ENCODE assay signal across 9 cellular contexts in the genomic region with DNA sequence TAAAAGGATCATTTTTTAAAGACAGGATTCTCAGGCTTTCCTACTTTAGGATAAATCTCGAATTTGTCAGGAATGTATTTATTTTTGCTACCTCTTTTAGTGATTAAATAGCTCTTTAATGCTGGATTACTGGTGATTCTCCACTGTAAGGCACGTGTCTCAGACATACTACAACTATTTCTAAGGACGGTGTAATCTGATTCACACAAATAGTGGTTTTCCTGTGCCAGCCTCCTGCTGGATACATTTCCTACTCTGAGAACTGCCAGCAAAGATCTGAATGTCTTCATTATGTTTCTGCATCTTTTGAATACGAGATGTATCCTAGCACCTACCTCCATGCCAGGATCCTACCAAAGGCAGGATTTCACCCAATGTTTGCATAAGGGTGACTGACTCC.
DNase-seq lines count a peak whose midpoint lies in the region; ATAC-seq and TF ChIP-seq lines count a peak whose summit lies in the region.
"Had no signal": no experiment of that assay in that cellular context is flagged by ENCODE, and none has a peak within 500 bp of the region (broad histone marks: within the 10 kb centered on the region; RNA-seq: fewer than 3 reads in every experiment).

No MANE protein-coding gene starts in this region.

- no peaks in the 10 kb centered on the region for H3K36me3 Mint-ChIP-seq in natural killer cell

- peaks cover 15 to 18% of the 10 kb centered on the region in 2 donors for H3K27me3 Mint-ChIP-seq in natural killer cell (ENCODE audit: low read depth in 2 of 2)

- intact Hi-C loops in natural killer cell (cut with micrococcal nuclease) = no loop called here

- peaks cover 21 to 23% of the 10 kb centered on the region in 2 donors for H3K4me1 Mint-ChIP-seq in natural killer cell

- ATAC-seq in GM18861 (IDR thresholded peaks at IDR 0.05; ENCODE audit: unreplicated experiment) (peak; percentile 21), HG02610 (IDR thresholded peaks at IDR 0.05; ENCODE audit: unreplicated experiment) (peak; percentile 7), natural killer cell (peak in 2 of 3 donors; percentile 14 to 48)

- TF ChIP-seq CTCF in natural killer cell (IDR thresholded peaks at IDR 0.05) = no peak

- H3K9me3 Mint-ChIP-seq in natural killer cell = no peaks in the 10 kb centered on the region

- DNase-seq in OCI-M1 (lab: John Stamatoyannopoulos, UW) (peak; percentile 74), natural killer cell (no peak), KBM-7 (no peak), NK-92 (lab: John Stamatoyannopoulos, UW; ENCODE audit: unreplicated experiment) (no peak), SHP77 treated with DMSO at 0.1 percent for 48 hours (lab: John Stamatoyannopoulos, UW) (no peak)
- DNase-seq in stimulated activated naive CD4-positive, alpha-beta T cell treated with Interleukin-2 at 50 U/mL for 16 hours (lab: John Stamatoyannopoulos, UW) = no peak
- DNase-seq: activated effector memory CD4-positive, alpha-beta T cell treated with Interleukin-2 at 50 U/mL for 16 hours had no signal

- H3K4me3 Mint-ChIP-seq in natural killer cell = peak overlapping the region; percentile 62

- peak overlapping the region in 1 of 2 donors; percentile 49 for H3K27ac Mint-ChIP-seq in natural killer cell

- in situ Hi-C loops in KBM-7 (cut with MboI; ENCODE audit: low pct_unique_long_range_greater_than_20kb, low sequenced_read_pairs) = no loop called here
